In the genomic region with DNA sequence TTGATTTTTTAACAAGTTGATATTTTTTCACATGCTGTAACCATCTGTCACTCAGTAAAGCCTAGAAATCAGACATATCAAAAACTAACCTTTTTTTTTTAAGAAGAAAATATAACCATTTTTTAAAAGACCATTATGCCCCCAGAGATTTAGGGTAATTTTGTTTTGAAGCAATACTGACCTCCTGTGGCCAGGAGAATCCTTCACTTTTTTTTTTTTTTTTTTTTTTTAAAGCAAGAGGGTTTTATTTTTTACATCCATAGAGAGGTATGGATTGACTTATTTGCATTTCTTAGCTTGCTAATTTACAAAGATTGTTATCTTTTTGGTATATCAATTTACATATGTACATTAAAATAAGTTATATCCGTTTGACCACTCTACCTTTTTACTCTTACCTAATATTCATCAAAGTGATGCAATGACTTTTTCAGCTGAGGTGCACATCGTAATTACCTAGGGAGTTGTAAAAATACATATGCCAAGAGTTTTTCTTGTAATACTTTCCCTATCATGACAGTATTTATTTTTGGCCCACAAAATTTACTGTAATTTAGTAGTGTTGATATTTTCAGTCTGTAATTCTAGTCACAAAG, we compare ENCODE assay signal across 9 cellular contexts.
DNase-seq lines count a peak whose midpoint lies in the region; ATAC-seq and TF ChIP-seq lines count a peak whose summit lies in the region.
"Had no signal": no experiment of that assay in that cellular context is flagged by ENCODE, and none has a peak within 500 bp of the region (broad histone marks: within the 10 kb centered on the region; RNA-seq: fewer than 3 reads in every experiment).

No MANE protein-coding gene starts in this region.

- intact Hi-C loops in activated CD8-positive, alpha-beta T cell treated with anti-CD3 and anti-CD28 coated beads for 36 hours (cut with micrococcal nuclease) = loop anchor here (5.0 kb wide), 1 partner anchor 258 kb away; no protein-coding TSS in a partner anchor

- DNase-seq in activated CD8-positive, alpha-beta T cell treated with anti-CD3 and anti-CD28 coated beads for 36 hours = no peak
- DNase-seq in activated CD8-positive, alpha-beta T cell treated with anti-CD3 and anti-CD28 coated beads, Interleukin-2, amount 10 ng/mL, durations not matched to agents 7 days and 5 days = no peak
- DNase-seq in epidermal melanocyte (ENCODE audit: insufficient read length, low spot score) (peak; percentile 20), stromal cell of bone marrow (ENCODE audit: low read depth) (peak; percentile 8)
- DNase-seq in stimulated activated CD4-positive, alpha-beta T cell treated with anti-CD3 and anti-CD28 coated beads, Interleukin-4, amount 100 ng/mL, for 24 hours = no peak
- no peak for DNase-seq in activated naive CD4-positive, alpha-beta T cell treated with anti-CD3 and anti-CD28 coated beads, Interleukin-2, amount 50 U/mL, for 72 hours (ENCODE audit: low spot score in 2 of 2)
- DNase-seq: H7 had no signal

- H3K36me3 Mint-ChIP-seq in activated CD8-positive, alpha-beta T cell treated with anti-CD3 and anti-CD28 coated beads for 36 hours (ENCODE audit: low read depth) = no peaks in the 10 kb centered on the region
- H3K36me3 Mint-ChIP-seq in activated CD8-positive, alpha-beta T cell treated with anti-CD3 and anti-CD28 coated beads, Interleukin-2, amount 10 ng/mL, durations not matched to agents 7 days and 5 days (ENCODE audit: low read depth) = no peaks in the 10 kb centered on the region
- no peaks in the 10 kb centered on the region for H3K36me3 Mint-ChIP-seq in activated naive CD4-positive, alpha-beta T cell treated with anti-CD3 and anti-CD28 coated beads, Interleukin-2, amount 50 U/mL, for 72 hours

- H4K20me1 ChIP-seq in OCI-LY1 (ENCODE audit: insufficient read depth, low read length) = no peaks in the 10 kb centered on the region

- CTCF ChIA-PET in activated CD8-positive, alpha-beta T cell treated with anti-CD3 and anti-CD28 coated beads for 36 hours (lab: Charles Lee) = interaction anchor here (0.7 to 3.0 kb wide), 4 partner anchors 9 to 255 kb away, joined by 3 to 8 read pairs (median 5); no protein-coding TSS in a partner anchor
- CTCF ChIA-PET in activated CD8-positive, alpha-beta T cell treated with anti-CD3 and anti-CD28 coated beads, Interleukin-2, amount 10 ng/mL, durations not matched to agents 7 days and 5 days (lab: Charles Lee) = interaction anchor here (1.2 to 1.7 kb wide), 2 partner anchors 17 to 256 kb away, joined by 4 to 5 read pairs; no protein-coding TSS in a partner anchor

- H3K9ac ChIP-seq in OCI-LY1 (ENCODE audit: low read length) = no peak overlapping the region

- H3K4me3 ChIP-seq in OCI-LY1 (ENCODE audit: low read depth, low read length, poor library complexity, severe bottlenecking) = no peak overlapping the region

- no peaks in the 10 kb centered on the region for H3K36me3 ChIP-seq in OCI-LY1 (ENCODE audit: insufficient read depth, low read length)

- H3K4me2 ChIP-seq in OCI-LY1 (ENCODE audit: low read length) = no peak overlapping the region

- H3K27me3 Mint-ChIP-seq in activated CD8-positive, alpha-beta T cell treated with anti-CD3 and anti-CD28 coated beads for 36 hours = peaks cover 4% of the 10 kb centered on the region
- no peaks in the 10 kb centered on the region for H3K27me3 Mint-ChIP-seq in activated CD8-positive, alpha-beta T cell treated with anti-CD3 and anti-CD28 coated beads, Interleukin-2, amount 10 ng/mL, durations not matched to agents 7 days and 5 days (ENCODE audit: low read depth)

- no peak overlapping the region for H3K27ac Mint-ChIP-seq in activated CD8-positive, alpha-beta T cell treated with anti-CD3 and anti-CD28 coated beads for 36 hours
- no peak overlapping the region for H3K27ac Mint-ChIP-seq in activated CD8-positive, alpha-beta T cell treated with anti-CD3 and anti-CD28 coated beads, Interleukin-2, amount 10 ng/mL, durations not matched to agents 7 days and 5 days
- H3K27ac Mint-ChIP-seq in activated naive CD4-positive, alpha-beta T cell treated with anti-CD3 and anti-CD28 coated beads, Interleukin-2, amount 50 U/mL, for 72 hours = no peak overlapping the region

- no peaks in the 10 kb centered on the region for H3K9me2 ChIP-seq in OCI-LY1 (ENCODE audit: low read depth, low read length)

- no peaks in the 10 kb centered on the region for H3K4me1 Mint-ChIP-seq in activated CD8-positive, alpha-beta T cell treated with anti-CD3 and anti-CD28 coated beads for 36 hours (ENCODE audit: low read depth)
- H3K4me1 Mint-ChIP-seq in activated CD8-positive, alpha-beta T cell treated with anti-CD3 and anti-CD28 coated beads, Interleukin-2, amount 10 ng/mL, durations not matched to agents 7 days and 5 days (ENCODE audit: low read depth) = no peaks in the 10 kb centered on the region

- no peaks in the 10 kb centered on the region for H3K9me3 Mint-ChIP-seq in activated CD8-positive, alpha-beta T cell treated with anti-CD3 and anti-CD28 coated beads for 36 hours
- no peaks in the 10 kb centered on the region for H3K9me3 Mint-ChIP-seq in activated CD8-positive, alpha-beta T cell treated with anti-CD3 and anti-CD28 coated beads, Interleukin-2, amount 10 ng/mL, durations not matched to agents 7 days and 5 days (ENCODE audit: insufficient read depth)
- no peaks in the 10 kb centered on the region for H3K9me3 Mint-ChIP-seq in activated naive CD4-positive, alpha-beta T cell treated with anti-CD3 and anti-CD28 coated beads, Interleukin-2, amount 50 U/mL, for 72 hours

- no peaks in the 10 kb centered on the region for H3F3A ChIP-seq in OCI-LY1 (ENCODE audit: insufficient read depth, low read length)

- no peak overlapping the region for H3K27ac ChIP-seq in OCI-LY1 (ENCODE audit: low read depth, low read length, poor library complexity, severe bottlenecking)

- H3K4me1 ChIP-seq in OCI-LY1 (ENCODE audit: insufficient read depth, low read length, severe bottlenecking) = no peaks in the 10 kb centered on the region

- no peak overlapping the region for H3K4me3 Mint-ChIP-seq in activated CD8-positive, alpha-beta T cell treated with anti-CD3 and anti-CD28 coated beads for 36 hours
- no peak overlapping the region for H3K4me3 Mint-ChIP-seq in activated CD8-positive, alpha-beta T cell treated with anti-CD3 and anti-CD28 coated beads, Interleukin-2, amount 10 ng/mL, durations not matched to agents 7 days and 5 days

- POLR2A ChIA-PET in activated CD8-positive, alpha-beta T cell treated with anti-CD3 and anti-CD28 coated beads for 36 hours (lab: Charles Lee) = no interaction called here
- POLR2A ChIA-PET in activated CD8-positive, alpha-beta T cell treated with anti-CD3 and anti-CD28 coated beads, Interleukin-2, amount 10 ng/mL, durations not matched to agents 7 days and 5 days (lab: Charles Lee) = no interaction called here

- no peaks in the 10 kb centered on the region for H3K9me3 ChIP-seq in OCI-LY1 (ENCODE audit: low read length)

- peak; percentile 48 for TF ChIP-seq CTCF in activated CD8-positive, alpha-beta T cell treated with anti-CD3 and anti-CD28 coated beads for 36 hours (IDR thresholded peaks at IDR 0.05)
- TF ChIP-seq CTCF in OCI-LY1 (IDR thresholded peaks at IDR 0.05; ENCODE audit: low read length) = peak; percentile 39; the same call in 1 of the 2 replicates

- H3K27me3 ChIP-seq in OCI-LY1 (ENCODE audit: insufficient read depth, low read length) = no peaks in the 10 kb centered on the region

- H3K79me2 ChIP-seq in OCI-LY1 (ENCODE audit: insufficient read depth, low read length) = no peaks in the 10 kb centered on the region

- no peak for ATAC-seq in activated CD8-positive, alpha-beta T cell treated with anti-CD3 and anti-CD28 coated beads for 36 hours
- ATAC-seq in activated CD8-positive, alpha-beta T cell treated with anti-CD3 and anti-CD28 coated beads, Interleukin-2, amount 10 ng/mL, durations not matched to agents 7 days and 5 days = no peak
- ATAC-seq in activated naive CD4-positive, alpha-beta T cell treated with anti-CD3 and anti-CD28 coated beads, Interleukin-2, amount 50 U/mL, for 72 hours = no peak
- no peak for ATAC-seq in GM18873 (IDR thresholded peaks at IDR 0.05; ENCODE audit: low FRiP score, unreplicated experiment)

- no peak overlapping the region for H2AFZ ChIP-seq in OCI-LY1 (ENCODE audit: low read length)

Comparison
In these comparisons a context has a peak if more than half of its experiments do, and no peak if none do; other contexts are left out.
1. DNase-seq: peak in epidermal melanocyte (single experiment) and stromal cell of bone marrow (single experiment); none in activated CD8-positive, alpha-beta T cell treated with anti-CD3 and anti-CD28 coated beads for 36 hours (single experiment), activated CD8-positive, alpha-beta T cell treated with anti-CD3 and anti-CD28 coated beads, Interleukin-2, amount 10 ng/mL, durations not matched to agents 7 days and 5 days (single experiment), stimulated activated CD4-positive, alpha-beta T cell treated with anti-CD3 and anti-CD28 coated beads, Interleukin-4, amount 100 ng/mL, for 24 hours (single experiment) and activated naive CD4-positive, alpha-beta T cell treated with anti-CD3 and anti-CD28 coated beads, Interleukin-2, amount 50 U/mL, for 72 hours (0 of 2).